1 cellular context compared by ENCODE assay signal in genomic region chr1:31617917-31618746, GRCh38.
TF ChIP-seq lines count a peak whose summit lies in the region.

No MANE protein-coding gene starts in this region.

TF ChIP-seq in K562, 482 proteins besides CTCF, POLR2A, EP300 and RAD21 (continued from another document):
- TF ChIP-seq, protein P1, sequence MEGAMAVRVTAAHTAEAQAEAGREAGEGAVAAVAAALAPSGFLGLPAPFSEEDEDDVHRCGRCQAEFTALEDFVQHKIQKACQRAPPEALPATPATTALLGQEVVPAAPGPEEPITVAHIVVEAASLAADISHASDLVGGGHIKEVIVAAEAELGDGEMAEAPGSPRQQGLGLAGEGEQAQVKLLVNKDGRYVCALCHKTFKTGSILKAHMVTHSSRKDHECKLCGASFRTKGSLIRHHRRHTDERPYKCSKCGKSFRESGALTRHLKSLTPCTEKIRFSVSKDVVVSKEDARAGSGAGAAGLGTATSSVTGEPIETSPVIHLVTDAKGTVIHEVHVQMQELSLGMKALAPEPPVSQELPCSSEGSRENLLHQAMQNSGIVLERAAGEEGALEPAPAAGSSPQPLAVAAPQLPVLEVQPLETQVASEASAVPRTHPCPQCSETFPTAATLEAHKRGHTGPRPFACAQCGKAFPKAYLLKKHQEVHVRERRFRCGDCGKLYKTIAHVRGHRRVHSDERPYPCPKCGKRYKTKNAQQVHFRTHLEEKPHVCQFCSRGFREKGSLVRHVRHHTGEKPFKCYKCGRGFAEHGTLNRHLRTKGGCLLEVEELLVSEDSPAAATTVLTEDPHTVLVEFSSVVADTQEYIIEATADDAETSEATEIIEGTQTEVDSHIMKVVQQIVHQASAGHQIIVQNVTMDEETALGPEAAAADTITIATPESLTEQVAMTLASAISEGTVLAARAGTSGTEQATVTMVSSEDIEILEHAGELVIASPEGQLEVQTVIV (CRISPR knock-in tag; IDR thresholded peaks at IDR 0.05; ENCODE audit: borderline replicate concordance): no peak
- TF ChIP-seq ZBTB43 (CRISPR knock-in tag; IDR thresholded peaks at IDR 0.05): no peak
- TF ChIP-seq MEF2D (tag; conservative IDR thresholded peaks at IDR 0.05; ENCODE audit: low read depth): no peak
- no peak for TF ChIP-seq CREB1 (IDR thresholded peaks at IDR 0.05)
- TF ChIP-seq CREB1 (CRISPR knock-in tag; IDR thresholded peaks at IDR 0.05): no peak
